ENCODE assay signal across 4 cellular contexts in the genomic region with DNA sequence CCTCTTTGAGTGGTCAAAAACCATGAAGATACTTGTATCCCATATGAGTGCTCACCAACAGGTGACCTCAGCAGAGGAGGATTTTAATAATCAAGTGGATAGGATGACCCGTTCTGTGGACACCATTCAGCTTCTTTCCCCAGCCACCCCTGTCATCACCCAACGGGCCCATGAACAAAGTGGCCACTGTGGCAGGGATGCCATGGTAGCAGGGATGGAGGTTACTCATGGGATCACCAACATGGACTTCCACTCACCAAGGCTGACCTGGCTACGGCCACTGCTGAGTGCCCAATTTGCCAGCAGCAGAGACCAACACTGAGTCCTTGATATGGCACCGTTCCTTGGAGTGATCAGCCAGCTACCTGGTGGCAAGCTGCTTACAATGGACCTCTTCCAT.
DNase-seq lines count a peak whose midpoint lies in the region; ATAC-seq, FAIRE-seq and TF ChIP-seq lines count a peak whose summit lies in the region.
"Not testable (repeated sequence)": the region's sequence is repeated elsewhere in the genome, so short reads cannot be mapped to it uniquely, and the experiment has no call there.

No MANE protein-coding gene starts in this region.

- H3K9ac ChIP-seq in kidney (ENCODE audit: low read length in 2 of 2): not testable (repeated sequence)

- H3K36me3 Mint-ChIP-seq in Caco-2 (ENCODE audit: insufficient read depth, unreplicated experiment): not testable (repeated sequence)

- DNase-seq in Caco-2; bronchial epithelial cell (ENCODE audit: low read depth): not testable (repeated sequence)
- peak; percentile 67 for DNase-seq in kidney
- peak; percentile 20 for DNase-seq in upper lobe of right lung

- not testable (repeated sequence) for H3K4me3 ChIP-seq in Caco-2 (ENCODE audit: low read depth, low read length); bronchial epithelial cell (ENCODE audit: low read depth, low read length); kidney (ENCODE audit: low read length in 2 of 2); upper lobe of right lung

- H3K4me3 Mint-ChIP-seq in Caco-2 (ENCODE audit: unreplicated experiment): not testable (repeated sequence)

- not testable (repeated sequence) for H3K4me1 ChIP-seq in Caco-2; kidney (ENCODE audit: control insufficient read depth in 1 of 2, insufficient read depth in 1 of 2, low read depth in 1 of 2, low read length in 2 of 2); upper lobe of right lung

- POLR2A ChIA-PET in Caco-2 (lab: Charles Lee): not testable (repeated sequence)

- H3K27me3 ChIP-seq in Caco-2 (replicated peaks; ENCODE audit: control insufficient read depth, insufficient read depth, low read length); bronchial epithelial cell (ENCODE audit: control insufficient read depth, insufficient read depth, low read length); upper lobe of right lung: not testable (repeated sequence)

- H3K9me3 Mint-ChIP-seq in Caco-2 (ENCODE audit: unreplicated experiment): not testable (repeated sequence)

- H3K9me3 ChIP-seq in Caco-2; kidney (ENCODE audit: control insufficient read depth in 1 of 2, low read length in 2 of 2); upper lobe of right lung: not testable (repeated sequence)

- TF ChIP-seq CTCF in Caco-2 (IDR thresholded peaks at IDR 0.05; ENCODE audit: insufficient read depth in 1 of 2, low read depth in 1 of 2, low read length in 1 of 2, severe bottlenecking in 1 of 2, unreplicated experiment in 1 of 2); bronchial epithelial cell (IDR thresholded peaks at IDR 0.05; ENCODE audit: insufficient read depth, low read length, severe bottlenecking); kidney (IDR thresholded peaks at IDR 0.05; ENCODE audit: borderline replicate concordance, extremely low read depth, insufficient read depth); upper lobe of right lung (IDR thresholded peaks at IDR 0.05): not testable (repeated sequence)

- not testable (repeated sequence) for BruUV-seq in Caco-2 (replicated peaks; lab: Mats Ljungman, UMichigan)

- H3K27ac Mint-ChIP-seq in Caco-2 (ENCODE audit: unreplicated experiment): peak overlapping the region; percentile 48

- H3K27me3 Mint-ChIP-seq in Caco-2 (ENCODE audit: insufficient read depth, unreplicated experiment): not testable (repeated sequence)

- not testable (repeated sequence) for ATAC-seq in upper lobe of right lung

- H3K4me1 Mint-ChIP-seq in Caco-2 (ENCODE audit: low read depth, unreplicated experiment): not testable (repeated sequence)

- FAIRE-seq in bronchial epithelial cell (lab: Jason Lieb, UNC): peak; percentile 66
- FAIRE-seq in kidney (lab: Jason Lieb, UNC): not testable (repeated sequence)

- intact Hi-C loops in Caco-2 (cut with micrococcal nuclease; ENCODE audit: unreplicated experiment); kidney (cut with DNase I); upper lobe of right lung (cut with DNase I): not testable (repeated sequence)

- not testable (repeated sequence) for H3K27ac ChIP-seq in kidney (ENCODE audit: low read depth in 2 of 2, low read length in 2 of 2); upper lobe of right lung

- not testable (repeated sequence) for H3K36me3 ChIP-seq in Caco-2 (ENCODE audit: control insufficient read depth, insufficient read depth, low read length); bronchial epithelial cell (ENCODE audit: control insufficient read depth, insufficient read depth, low read length); kidney (ENCODE audit: control insufficient read depth in 1 of 2, insufficient read depth in 2 of 2, low read length in 2 of 2); upper lobe of right lung

- CTCF ChIA-PET in Caco-2 (lab: Charles Lee): not testable (repeated sequence)
